Comparison of ENCODE assay signal across 26 cellular contexts in the genomic region with DNA sequence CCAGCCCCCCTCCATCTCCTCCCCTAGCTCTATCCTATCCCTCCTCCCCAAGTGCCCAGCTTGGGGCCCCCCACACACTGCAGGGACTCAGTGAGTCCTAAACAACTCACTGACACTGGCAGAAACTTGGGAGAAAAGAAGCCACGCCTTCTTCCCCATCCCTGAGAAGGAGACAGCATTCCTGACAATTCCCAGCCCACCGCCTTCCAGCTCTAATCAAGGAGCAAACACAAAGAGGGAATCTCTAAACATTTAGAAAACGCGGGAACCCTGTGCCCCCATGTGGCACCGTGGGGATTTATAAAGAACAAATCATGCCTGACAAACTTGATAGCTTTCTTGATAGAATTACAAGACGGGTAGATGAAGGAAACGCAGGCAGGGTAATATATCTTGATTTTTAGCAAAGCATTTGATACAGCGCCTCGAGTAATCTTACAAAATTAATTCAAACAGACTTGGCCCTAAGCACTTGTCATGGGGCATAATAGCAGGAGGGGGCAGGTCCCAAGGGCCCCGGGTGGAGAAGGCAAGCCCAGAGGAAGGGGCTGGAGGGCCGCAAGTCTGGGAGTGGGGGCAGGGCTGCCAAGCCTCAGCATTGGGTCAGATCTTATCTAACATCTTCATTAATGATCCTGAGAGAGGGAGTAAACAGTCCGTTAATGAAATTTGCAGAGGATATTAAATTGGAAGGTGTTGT. TPM values are rescaled to one million over a fixed set of nuclear protein-coding genes. Genes with fewer than 3 reads are reported as not detected.
A peak's percentile ranks its signal among the peaks of the same experiment; 100 is the strongest.
DNase-seq lines count a peak whose midpoint lies in the region; ATAC-seq and TF ChIP-seq lines count a peak whose summit lies in the region.
"Had no signal": no experiment of that assay in that cellular context is flagged by ENCODE, and none has a peak within 500 bp of the region (broad histone marks: within the 10 kb centered on the region; RNA-seq: fewer than 3 reads in every experiment).

No MANE protein-coding gene starts in this region.

- no peaks in the 10 kb centered on the region for H3K27me3 Mint-ChIP-seq in brain

- H3K27me3 ChIP-seq in SK-N-SH (ENCODE audit: insufficient read depth) (peaks cover 2% of the 10 kb centered on the region; the same call in 1 of the 2 replicates), spleen (replicated peaks in 1 of 7) (peaks cover 0 to 100% (median 32%) of the 10 kb centered on the region in 7 donors)
- H3K27me3 ChIP-seq: ovary, uterus had no signal

- no peaks in the 10 kb centered on the region for H3K36me3 Mint-ChIP-seq in brain
- H3K36me3 Mint-ChIP-seq in stimulated activated effector memory CD8-positive, alpha-beta T cell treated with anti-CD3 and anti-CD28 coated beads, Interleukin-12 subunit alpha, Interleukin-12 subunit beta, amount 100 ng/mL, for 72 hours, result no peaks in the 10 kb centered on the region
- H3K36me3 Mint-ChIP-seq: activated naive CD4-positive, alpha-beta T cell treated with anti-CD3 and anti-CD28 coated beads, Interleukin-2, amount 50 U/mL, for 72 hours; CD4-positive, CD25-positive, alpha-beta regulatory T cell had no signal

- peaks cover 79% of the 10 kb centered on the region for H3K4me1 Mint-ChIP-seq in brain
- peaks cover 11% of the 10 kb centered on the region for H3K4me1 Mint-ChIP-seq in stimulated activated effector memory CD8-positive, alpha-beta T cell treated with anti-CD3 and anti-CD28 coated beads, Interleukin-12 subunit alpha, Interleukin-12 subunit beta, amount 100 ng/mL, for 72 hours

- TF ChIP-seq RAD21 in SK-N-SH (IDR thresholded peaks at IDR 0.05; ENCODE audit: low read length), result no peak

- intact Hi-C loops in spleen (cut with DNase I; ENCODE audit: low total_unique reads), result no loop called here

- DNase-seq in SK-N-SH (no peak), spleen (peak; percentile 29), kidney glomerular epithelial cell (lab: John Stamatoyannopoulos, UW) (no peak)
- no peak for DNase-seq in stimulated activated effector memory CD8-positive, alpha-beta T cell treated with anti-CD3 and anti-CD28 coated beads, Interleukin-12 subunit alpha, Interleukin-12 subunit beta, amount 100 ng/mL, for 72 hours (ENCODE audit: low spot score in 2 of 2)
- DNase-seq: activated CD8-positive, alpha-beta T cell treated with anti-CD3 and anti-CD28 coated beads for 36 hours; AML-193; amygdala; CD4-positive, CD25-positive, alpha-beta regulatory T cell; effector CD4-positive, alpha-beta T cell; NCI-H1048; NCI-H510A treated with DMSO at 0.1 percent for 48 hours; uterus had no signal

- no peak overlapping the region for H3K9ac ChIP-seq in SK-N-SH

- H3K27ac ChIP-seq in SK-N-SH (ENCODE audit: low read depth in 2 of 2, low read length in 1 of 2), result no peak overlapping the region
- peak overlapping the region; percentile 30 for H3K27ac ChIP-seq in mesodermal cell (ENCODE audit: low read depth, low read length, severe bottlenecking)
- H3K27ac ChIP-seq in spleen, result peak overlapping the region in 1 of 8 donors; percentile 9
- H3K27ac ChIP-seq: breast epithelium, epithelial cell of prostate, left lung, ovary, skin epidermis, thoracic aorta, uterus had no signal

- no peak overlapping the region for H2AFZ ChIP-seq in SK-N-SH (ENCODE audit: low read depth)

- H3K9me3 Mint-ChIP-seq in brain, result no peaks in the 10 kb centered on the region
- no peaks in the 10 kb centered on the region for H3K9me3 Mint-ChIP-seq in stimulated activated effector memory CD8-positive, alpha-beta T cell treated with anti-CD3 and anti-CD28 coated beads, Interleukin-12 subunit alpha, Interleukin-12 subunit beta, amount 100 ng/mL, for 72 hours
- H3K9me3 Mint-ChIP-seq: activated CD8-positive, alpha-beta T cell treated with anti-CD3 and anti-CD28 coated beads for 36 hours; activated naive CD4-positive, alpha-beta T cell treated with anti-CD3 and anti-CD28 coated beads, Interleukin-2, amount 50 U/mL, for 72 hours; activated T-helper 2 cell treated with anti-CD3 and anti-CD28 coated beads, Interferon-gamma antibody, Interleukin-2, Interleukin-4, amounts not matched to agents 10 μg/mL and 5 μg/mL and 100 μg/mL, durations not matched to agents 14 hours and 24 hours and 36 hours; CD4-positive, CD25-positive, alpha-beta regulatory T cell; stimulated activated naive CD8-positive, alpha-beta T cell treated with anti-CD3 and anti-CD28 coated beads, Interleukin-15, Interleukin-2, amounts not matched to agents 100 ng/mL and 50 ng/mL, for 24 hours had no signal

- H3K9me3 ChIP-seq in SK-N-SH (no peaks in the 10 kb centered on the region), mesodermal cell (ENCODE audit: control insufficient read depth, low read length) (no peaks in the 10 kb centered on the region), spleen (no peaks in the 10 kb centered on the region)
- H3K9me3 ChIP-seq: breast epithelium, left lung, ovary, thoracic aorta, uterus had no signal

- no peak for TF ChIP-seq EP300 in SK-N-SH (IDR thresholded peaks at IDR 0.05; ENCODE audit: borderline replicate concordance in 1 of 2, low read depth in 1 of 2, low read length in 1 of 2)

- H4K20me1 ChIP-seq in SK-N-SH (ENCODE audit: insufficient read depth), result no peaks in the 10 kb centered on the region

- WGBS in SK-N-SH (ENCODE audit: low lambda C conversion rate), result 63% methylated on average over 12 of the region's 12 CpGs
- WGBS in mesodermal cell (ENCODE audit: insufficient coverage in 2 of 2), 2 experiments, result 23 to 36% methylated on average over 5 to 8 of the region's 12 CpGs
- 38 to 47% (median 44%) methylated on average over 12 of the region's 12 CpGs for WGBS in spleen, 5 donors

- no peaks in the 10 kb centered on the region for H3K79me2 ChIP-seq in SK-N-SH (ENCODE audit: insufficient read depth)

- POLR2A ChIA-PET in SK-N-SH (lab: Yijun Ruan, JAX), result no interaction called here

- H3K36me3 ChIP-seq in SK-N-SH (replicated peaks in 1 of 2; ENCODE audit: control insufficient read depth in 1 of 2, insufficient read depth in 2 of 2, low read length in 1 of 2), result no peaks in the 10 kb centered on the region
- no peaks in the 10 kb centered on the region for H3K36me3 ChIP-seq in mesodermal cell (ENCODE audit: control insufficient read depth, insufficient read depth, low read length)
- no peaks in the 10 kb centered on the region for H3K36me3 ChIP-seq in spleen
- H3K36me3 ChIP-seq: breast epithelium, left lung, ovary, thoracic aorta, uterus had no signal

- no peaks in the 10 kb centered on the region for H3K9me2 ChIP-seq in SK-N-SH

- H3K4me2 ChIP-seq in SK-N-SH, result peak overlapping the region; percentile 94; the same call in 1 of the 2 replicates

- H3K4me1 ChIP-seq in SK-N-SH (ENCODE audit: control insufficient read depth in 1 of 2, insufficient read depth in 2 of 2, low read depth in 1 of 2, low read length in 1 of 2) (peaks cover 58 to 62% of the 10 kb centered on the region in 2 experiments; a peak in 3 of 4 replicates), mesodermal cell (ENCODE audit: control insufficient read depth, insufficient read depth, low read length, poor library complexity, severe bottlenecking) (peaks cover 77% of the 10 kb centered on the region), spleen (peaks cover 17 to 81% (median 45%) of the 10 kb centered on the region in 6 donors)

- H3K4me3 ChIP-seq in SK-N-SH (ENCODE audit: low read depth in 2 of 2, low read length in 1 of 2) (no peak overlapping the region), mesodermal cell (ENCODE audit: extremely low read depth, insufficient read depth, low read length, poor library complexity, severe bottlenecking) (no peak overlapping the region), spleen (no peak overlapping the region)
- H3K4me3 ChIP-seq: breast epithelium, left lung, ovary, skin epidermis, thoracic aorta, uterus had no signal

- no peak for TF ChIP-seq CTCF in SK-N-SH (IDR thresholded peaks at IDR 0.05)
- no peak for TF ChIP-seq CTCF in brain (conservative IDR thresholded peaks at IDR 0.05)
- TF ChIP-seq CTCF in spleen (IDR thresholded peaks at IDR 0.05 in 8 of 11, conservative IDR thresholded peaks at IDR 0.05 in 3 of 11), result no peak

- H3K27ac Mint-ChIP-seq in brain, result peak overlapping the region; percentile 51 to 96 (median 66)
- no peak overlapping the region for H3K27ac Mint-ChIP-seq in stimulated activated effector memory CD8-positive, alpha-beta T cell treated with anti-CD3 and anti-CD28 coated beads, Interleukin-12 subunit alpha, Interleukin-12 subunit beta, amount 100 ng/mL, for 72 hours
- H3K27ac Mint-ChIP-seq: activated CD8-positive, alpha-beta T cell treated with anti-CD3 and anti-CD28 coated beads for 36 hours; activated naive CD4-positive, alpha-beta T cell treated with anti-CD3 and anti-CD28 coated beads, Interleukin-2, amount 50 U/mL, for 72 hours; activated T-helper 2 cell treated with anti-CD3 and anti-CD28 coated beads, Interferon-gamma antibody, Interleukin-2, Interleukin-4, amounts not matched to agents 10 μg/mL and 5 μg/mL and 100 μg/mL, durations not matched to agents 14 hours and 24 hours and 36 hours; CD4-positive, CD25-positive, alpha-beta regulatory T cell; stimulated activated naive CD8-positive, alpha-beta T cell treated with anti-CD3 and anti-CD28 coated beads, Interleukin-15, Interleukin-2, amounts not matched to agents 100 ng/mL and 50 ng/mL, for 24 hours had no signal

- no peak for TF ChIP-seq POLR2A in spleen (IDR thresholded peaks at IDR 0.05)

- ATAC-seq in SK-N-SH treated with all-trans-retinoic acid at 6 μM for 48 hours (no peak), HG03378 (IDR thresholded peaks at IDR 0.05; ENCODE audit: unreplicated experiment) (no peak)
- no peak for ATAC-seq in stimulated activated effector memory CD8-positive, alpha-beta T cell treated with anti-CD3 and anti-CD28 coated beads, Interleukin-12 subunit alpha, Interleukin-12 subunit beta, amount 100 ng/mL, for 72 hours
- ATAC-seq: activated CD8-positive, alpha-beta T cell treated with anti-CD3 and anti-CD28 coated beads for 36 hours; activated naive CD4-positive, alpha-beta T cell treated with anti-CD3 and anti-CD28 coated beads, Interleukin-2, amount 50 U/mL, for 72 hours; left lung; Right ventricle myocardium inferior had no signal

- no peaks in the 10 kb centered on the region for H3F3A ChIP-seq in SK-N-SH (replicated peaks; ENCODE audit: insufficient read depth)

- CTCF ChIA-PET in SK-N-SH (lab: Yijun Ruan, JAX), result interaction anchor here (0.7 to 15.3 kb wide), 9 partner anchors 12 to 328 kb away, joined by 3 to 302 read pairs (median 4); no protein-coding TSS in a partner anchor

- H3K4me3 Mint-ChIP-seq in brain, result peak overlapping the region; percentile 38 to 75 (median 71)
- H3K4me3 Mint-ChIP-seq in stimulated activated effector memory CD8-positive, alpha-beta T cell treated with anti-CD3 and anti-CD28 coated beads, Interleukin-12 subunit alpha, Interleukin-12 subunit beta, amount 100 ng/mL, for 72 hours, result no peak overlapping the region
- H3K4me3 Mint-ChIP-seq: activated CD8-positive, alpha-beta T cell treated with anti-CD3 and anti-CD28 coated beads for 36 hours; CD4-positive, CD25-positive, alpha-beta regulatory T cell; stimulated activated naive CD8-positive, alpha-beta T cell treated with anti-CD3 and anti-CD28 coated beads, Interleukin-15, Interleukin-2, amounts not matched to agents 100 ng/mL and 50 ng/mL, for 24 hours had no signal

RNA-seq across cellular contexts. Expression of a gene that starts 4.6 kb away (rescaled TPM):
- 2.7 and 4.9 TPM in 2 replicates for polyA plus RNA-seq in SK-N-SH (2012; rRNA removed)
- 1.6 and 2.9 TPM in 2 replicates for polyA plus RNA-seq in SK-N-SH (2012; cell fraction: cytosol; rRNA removed)
- polyA plus RNA-seq in SK-N-SH (2012; cell fraction: nucleus; rRNA removed), result 10.7 and 15.7 TPM in 2 replicates
- 17.4 TPM for polyA plus RNA-seq in brain (ENCODE audit: insufficient read depth, low read depth, low replicate concordance)
- polyA plus RNA-seq in mesodermal cell (2013, experiment 1 of 2), result 15.9 TPM
- polyA plus RNA-seq in mesodermal cell (2013, experiment 2 of 2), result 11.8 TPM
- total RNA-seq in spleen, result 10 to 100 TPM in 3 of 7 donors, 1 to 10 TPM in 4; 4.3 to 18.9 (median 9.0) TPM
- 1 to 10 TPM; 1.1 to 4.9 (median 3.3) TPM for polyA plus RNA-seq in spleen
- total RNA-seq: activated CD8-positive, alpha-beta T cell treated with anti-CD3 and anti-CD28 coated beads for 36 hours had no signal
